Comparison of ENCODE assay signal across 15 cellular contexts in genomic region chr10:86342111-86342863, GRCh38. TPM values are rescaled to one million over a fixed set of nuclear protein-coding genes. Genes with fewer than 3 reads are reported as not detected.
"Had no signal": no experiment of that assay in that cellular context is flagged by ENCODE, and none has a peak within 500 bp of the region (broad histone marks: within the 10 kb centered on the region; RNA-seq: fewer than 3 reads in every experiment).

No MANE protein-coding gene starts in this region.

- H3K4me3 Mint-ChIP-seq: activated naive CD8-positive, alpha-beta T cell treated with anti-CD3 and anti-CD28 coated beads for 36 hours; type B pancreatic cell had no signal

- H3K27ac Mint-ChIP-seq: activated naive CD8-positive, alpha-beta T cell treated with anti-CD3 and anti-CD28 coated beads for 36 hours; type B pancreatic cell had no signal

- H3K27ac ChIP-seq: breast epithelium, esophagus squamous epithelium, left lung, SJSA1 had no signal

- H3K9me3 Mint-ChIP-seq: activated naive CD8-positive, alpha-beta T cell treated with anti-CD3 and anti-CD28 coated beads for 36 hours; type B pancreatic cell had no signal

- H3K4me1 ChIP-seq: breast epithelium, esophagus squamous epithelium, left lung had no signal

- H3K36me3 ChIP-seq: breast epithelium, esophagus squamous epithelium, left lung, SJSA1 had no signal

- H3K36me3 Mint-ChIP-seq: activated naive CD8-positive, alpha-beta T cell treated with anti-CD3 and anti-CD28 coated beads for 36 hours; type B pancreatic cell had no signal

- H3K9me3 ChIP-seq: breast epithelium, esophagus squamous epithelium, left lung, SJSA1 had no signal

- H3K27me3 ChIP-seq: breast epithelium, esophagus squamous epithelium, left lung, SJSA1 had no signal

- H3K4me1 Mint-ChIP-seq: activated naive CD8-positive, alpha-beta T cell treated with anti-CD3 and anti-CD28 coated beads for 36 hours had no signal

- DNase-seq: activated CD4-positive, alpha-beta T cell treated with anti-CD3 and anti-CD28 coated beads for 4 hours; activated gamma-delta T cell treated with Interleukin-2 at 50 U/mL for 16 hours; activated naive CD8-positive, alpha-beta T cell treated with anti-CD3 and anti-CD28 coated beads for 36 hours; esophagus squamous epithelium; foreskin fibroblast; islet precursor cell; stimulated activated CD4-positive, alpha-beta T cell treated with anti-CD3 and anti-CD28 coated beads, Interleukin-12 subunit alpha, Interleukin-12 subunit beta, amount 100 ng/mL, for 4 hours; stimulated activated CD4-positive, alpha-beta T cell treated with anti-CD3 and anti-CD28 coated beads, Interleukin-2, amount 100 ng/mL, for 48 hours; stimulated activated naive CD4-positive, alpha-beta T cell treated with Interleukin-2 at 50 U/mL for 16 hours; T-helper 9 cell had no signal

- H3K4me3 ChIP-seq: breast epithelium, esophagus squamous epithelium, left lung, SJSA1 had no signal

RNA-seq across cellular contexts. Expression of gene GRID1, which starts 24.3 kb away (rescaled TPM):
- total RNA-seq: activated CD8-positive, alpha-beta memory T cell treated with anti-CD3 and anti-CD28 coated beads for 36 hours; activated naive CD8-positive, alpha-beta T cell treated with anti-CD3 and anti-CD28 coated beads for 36 hours had no signal
